8 cellular contexts compared by ENCODE assay signal in the genomic region with DNA sequence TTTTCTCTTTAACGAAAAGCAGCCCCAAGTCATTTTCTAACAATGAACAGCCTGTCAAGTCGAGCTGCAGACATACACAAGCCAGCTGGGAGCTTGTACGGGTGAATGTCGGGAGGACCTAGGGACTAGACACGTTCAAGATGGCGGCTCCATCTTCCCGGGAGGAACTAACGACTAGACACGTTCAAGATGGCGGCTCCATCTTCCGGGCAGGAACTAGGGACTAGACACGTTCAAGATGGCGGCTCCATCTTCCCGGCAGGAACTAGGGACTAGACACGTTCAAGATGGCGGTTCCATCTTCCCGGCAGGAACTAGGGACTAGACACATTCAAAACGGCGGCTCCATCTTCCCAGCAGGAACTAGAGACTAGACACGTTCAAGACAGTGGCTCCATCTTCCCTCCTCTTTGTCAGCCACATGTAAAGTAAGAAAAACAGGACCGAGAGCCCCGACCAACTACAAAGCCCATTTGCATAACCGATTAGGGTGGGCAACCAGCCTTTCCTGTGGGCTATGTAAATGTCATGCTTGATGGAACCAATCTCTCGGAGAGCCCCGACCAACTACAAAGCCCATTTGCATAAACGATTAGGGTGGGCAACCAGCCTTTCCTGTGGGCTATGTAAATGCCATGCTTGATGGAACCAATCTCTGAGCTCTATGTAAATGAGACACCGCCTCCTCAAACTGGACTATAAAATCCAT.
DNase-seq lines count a peak whose midpoint lies in the region; ATAC-seq and TF ChIP-seq lines count a peak whose summit lies in the region.

No MANE protein-coding gene starts in this region.

- no peak overlapping the region for H3K9ac ChIP-seq in subcutaneous abdominal adipose tissue (ENCODE audit: low read length in 5 of 5)

- H3K4me3 Mint-ChIP-seq in CD4-positive, CD25-positive, alpha-beta regulatory T cell: peak overlapping the region; percentile 89 to 96 (median 94)

- TF ChIP-seq CTCF in cardiac fibroblast (IDR thresholded peaks at IDR 0.05; ENCODE audit: low read depth, low read length) (no peak), left lung (IDR thresholded peaks at IDR 0.05) (no peak)

- peak; percentile 4 to 67 (median 32) for DNase-seq in CD4-positive, CD25-positive, alpha-beta regulatory T cell
- DNase-seq in cardiac fibroblast (ENCODE audit: low read depth in 2 of 2) (peak; percentile 81 to 87), left lung (peak in 1 of 2 donors; percentile 78), OCI-M2 (lab: John Stamatoyannopoulos, UW; ENCODE audit: unreplicated experiment) (no peak), NCI-H510A (lab: John Stamatoyannopoulos, UW) (no peak), GDM1 (lab: John Stamatoyannopoulos, UW) (no peak)

- peaks cover 0 to 14% (median 5%) of the 10 kb centered on the region in 4 donors for H3K4me1 Mint-ChIP-seq in CD4-positive, CD25-positive, alpha-beta regulatory T cell

- H3K27me3 Mint-ChIP-seq in CD4-positive, CD25-positive, alpha-beta regulatory T cell: no peaks in the 10 kb centered on the region

- H3K27ac ChIP-seq in CD4-positive, CD25-positive, alpha-beta regulatory T cell (ENCODE audit: insufficient read depth, low read length, poor library complexity, severe bottlenecking): no peak overlapping the region
- H3K27ac ChIP-seq in left lung (no peak overlapping the region), subcutaneous abdominal adipose tissue (ENCODE audit: low read depth, low read length) (no peak overlapping the region)

- H3K4me3 ChIP-seq in CD4-positive, CD25-positive, alpha-beta regulatory T cell (ENCODE audit: low read depth, low read length): peak overlapping the region; percentile 60
- H3K4me3 ChIP-seq in cardiac fibroblast (replicated peaks in 1 of 2; ENCODE audit: low read depth in 2 of 2, low read length in 2 of 2) (peak overlapping the region; percentile 21 to 28), left lung (peak overlapping the region; percentile 31 to 37), subcutaneous abdominal adipose tissue (ENCODE audit: low read depth in 1 of 5, low read length in 5 of 5) (peak overlapping the region; percentile 64 to 84 (median 66))

- no peaks in the 10 kb centered on the region for H3K36me3 Mint-ChIP-seq in CD4-positive, CD25-positive, alpha-beta regulatory T cell

- no peaks in the 10 kb centered on the region for H3K9me3 ChIP-seq in CD4-positive, CD25-positive, alpha-beta regulatory T cell (ENCODE audit: control insufficient read depth in 2 of 2, low read length in 2 of 2)
- no peaks in the 10 kb centered on the region for H3K9me3 ChIP-seq in left lung
- H3K9me3 ChIP-seq in subcutaneous abdominal adipose tissue (ENCODE audit: control insufficient read depth in 5 of 5, low read length in 5 of 5): peaks cover 0 to 2% (median 0%) of the 10 kb centered on the region in 5 donors

- H3K27me3 ChIP-seq in CD4-positive, CD25-positive, alpha-beta regulatory T cell (ENCODE audit: control insufficient read depth, insufficient read depth, low read length): no peaks in the 10 kb centered on the region
- H3K27me3 ChIP-seq in left lung (no peaks in the 10 kb centered on the region), subcutaneous abdominal adipose tissue (ENCODE audit: control insufficient read depth in 5 of 5, insufficient read depth in 4 of 5, low read length in 5 of 5) (no peaks in the 10 kb centered on the region)

- peak overlapping the region; percentile 90 to 95 (median 91) for H3K27ac Mint-ChIP-seq in CD4-positive, CD25-positive, alpha-beta regulatory T cell

- H3K4me1 ChIP-seq in CD4-positive, CD25-positive, alpha-beta regulatory T cell (ENCODE audit: control insufficient read depth, insufficient read depth, low read length, poor library complexity, severe bottlenecking): no peaks in the 10 kb centered on the region
- H3K4me1 ChIP-seq in left lung: peaks cover 0 to 17% of the 10 kb centered on the region in 2 donors
- H3K4me1 ChIP-seq in subcutaneous abdominal adipose tissue (ENCODE audit: control insufficient read depth in 5 of 5, insufficient read depth in 5 of 5, low read length in 5 of 5): peaks cover 2 to 19% (median 10%) of the 10 kb centered on the region in 5 donors

- ATAC-seq in CD4-positive, CD25-positive, alpha-beta regulatory T cell (ENCODE audit: low read depth in 2 of 2): no peak
- peak; percentile 45 for ATAC-seq in HG02943 (IDR thresholded peaks at IDR 0.05; ENCODE audit: low read depth, unreplicated experiment)
- ATAC-seq in left lung: peak; percentile 59

- H3K9me3 Mint-ChIP-seq in CD4-positive, CD25-positive, alpha-beta regulatory T cell: peaks cover 0 to 4% (median 3%) of the 10 kb centered on the region in 7 donors

- H3K36me3 ChIP-seq in CD4-positive, CD25-positive, alpha-beta regulatory T cell (ENCODE audit: control insufficient read depth, insufficient read depth, low read length): no peaks in the 10 kb centered on the region
- H3K36me3 ChIP-seq in left lung (no peaks in the 10 kb centered on the region), subcutaneous abdominal adipose tissue (ENCODE audit: control insufficient read depth in 5 of 5, insufficient read depth in 5 of 5, low read length in 5 of 5) (peaks cover 0 to 3% (median 0%) of the 10 kb centered on the region in 5 donors)

- intact Hi-C loops in left lung (cut with DNase I): no loop called here

Comparison
In these comparisons a context has a peak if more than half of its experiments do, and no peak if none do; other contexts are left out.
1. ATAC-seq: peak in HG02943 (single experiment) and left lung (single experiment); none in CD4-positive, CD25-positive, alpha-beta regulatory T cell (0 of 2).
2. DNase-seq: peak in CD4-positive, CD25-positive, alpha-beta regulatory T cell (3 of 3) and cardiac fibroblast (2 of 2); none in OCI-M2 (single experiment), NCI-H510A (single experiment) and GDM1 (single experiment).
3. Peak in every context shown above with its lines, with median percentiles within 50 percentile points of each other: H3K4me3 ChIP-seq.